In genomic region chr11:114106986-114107385, GRCh38 we compare ENCODE assay signal across 8 cellular contexts.
"Had no signal": no experiment of that assay in that cellular context is flagged by ENCODE, and none has a peak within 500 bp of the region (broad histone marks: within the 10 kb centered on the region; RNA-seq: fewer than 3 reads in every experiment).

No MANE protein-coding gene starts in this region.

- H3K27ac Mint-ChIP-seq: activated naive CD4-positive, alpha-beta T cell treated with anti-CD3 and anti-CD28 coated beads, Interleukin-2, amount 50 U/mL, for 24 hours; activated T-cell treated with anti-CD3 and anti-CD28 coated beads, Interleukin-2, amount 50 U/mL, for 72 hours; stimulated activated naive CD8-positive, alpha-beta T cell treated with anti-CD3 and anti-CD28 coated beads, Interleukin-15, Interleukin-2, amounts not matched to agents 100 ng/mL and 50 ng/mL, for 24 hours had no signal

- H3K9me3 Mint-ChIP-seq: activated naive CD4-positive, alpha-beta T cell treated with anti-CD3 and anti-CD28 coated beads, Interleukin-2, amount 50 U/mL, for 24 hours; activated T-cell treated with anti-CD3 and anti-CD28 coated beads, Interleukin-2, amount 50 U/mL, for 72 hours; stimulated activated naive CD8-positive, alpha-beta T cell treated with anti-CD3 and anti-CD28 coated beads, Interleukin-15, Interleukin-2, amounts not matched to agents 100 ng/mL and 50 ng/mL, for 24 hours had no signal

- H3K27ac ChIP-seq: pancreas had no signal

- H3K9me3 ChIP-seq: pancreas had no signal

- H3K36me3 Mint-ChIP-seq: activated naive CD4-positive, alpha-beta T cell treated with anti-CD3 and anti-CD28 coated beads, Interleukin-2, amount 50 U/mL, for 24 hours had no signal

- H3K36me3 ChIP-seq: pancreas had no signal

- DNase-seq: activated CD4-positive, alpha-beta T cell treated with anti-CD3 and anti-CD28 coated beads, Interleukin-2, amount 50 U/mL, for 4 hours; activated gamma-delta T cell; activated T-cell treated with anti-CD3 and anti-CD28 coated beads, Interleukin-2, amount 50 U/mL, for 72 hours; dermis blood vessel endothelial cell; pancreas; SHP77 treated with DMSO at 0.1 percent for 48 hours had no signal

- H3K4me3 ChIP-seq: pancreas had no signal

- H3K27me3 ChIP-seq: pancreas had no signal

- ATAC-seq: activated T-cell treated with anti-CD3 and anti-CD28 coated beads, Interleukin-2, amount 50 U/mL, for 72 hours; pancreas had no signal

- H3K27me3 Mint-ChIP-seq: activated naive CD4-positive, alpha-beta T cell treated with anti-CD3 and anti-CD28 coated beads, Interleukin-2, amount 50 U/mL, for 24 hours; stimulated activated naive CD8-positive, alpha-beta T cell treated with anti-CD3 and anti-CD28 coated beads, Interleukin-15, Interleukin-2, amounts not matched to agents 100 ng/mL and 50 ng/mL, for 24 hours had no signal

- H3K4me3 Mint-ChIP-seq: activated naive CD4-positive, alpha-beta T cell treated with anti-CD3 and anti-CD28 coated beads, Interleukin-2, amount 50 U/mL, for 24 hours; activated T-cell treated with anti-CD3 and anti-CD28 coated beads, Interleukin-2, amount 50 U/mL, for 72 hours; stimulated activated naive CD8-positive, alpha-beta T cell treated with anti-CD3 and anti-CD28 coated beads, Interleukin-15, Interleukin-2, amounts not matched to agents 100 ng/mL and 50 ng/mL, for 24 hours had no signal
